In the genomic region with DNA sequence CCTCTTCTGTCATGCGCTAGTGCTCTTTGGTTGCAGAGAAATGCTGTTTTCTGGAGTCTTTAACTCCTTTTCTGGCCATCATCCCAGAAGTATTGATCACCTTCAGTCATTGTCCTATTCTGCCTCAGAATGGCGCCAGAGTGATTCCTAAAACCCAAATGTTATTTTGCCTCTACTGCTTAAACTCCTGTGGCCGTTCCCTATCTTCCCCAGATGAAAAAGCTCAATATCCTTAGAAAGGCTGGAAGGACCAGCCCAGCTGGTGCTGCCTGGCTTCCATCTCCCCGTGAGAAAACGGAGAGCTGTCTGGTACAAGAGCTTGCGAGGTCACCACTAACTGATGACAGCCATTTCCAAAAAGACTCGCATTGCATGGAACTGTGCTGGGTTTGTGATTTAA, we compare ENCODE assay signal across 11 cellular contexts.
DNase-seq lines count a peak whose midpoint lies in the region; ATAC-seq and TF ChIP-seq lines count a peak whose summit lies in the region.
"Had no signal": no experiment of that assay in that cellular context is flagged by ENCODE, and none has a peak within 500 bp of the region (broad histone marks: within the 10 kb centered on the region; RNA-seq: fewer than 3 reads in every experiment).

No MANE protein-coding gene starts in this region.

- no peak overlapping the region for H3K27ac Mint-ChIP-seq in natural killer cell treated with Interleukin-12 subunit alpha and Interleukin-12 subunit beta and Interleukin-15 and Interleukin-18, amount 100 ng/mL, for 72 hours

- no peaks in the 10 kb centered on the region for H3K9me3 Mint-ChIP-seq in natural killer cell treated with Interleukin-12 subunit alpha and Interleukin-12 subunit beta and Interleukin-15 and Interleukin-18, amount 100 ng/mL, for 72 hours

- no peaks in the 10 kb centered on the region for H3K9me3 ChIP-seq in right lobe of liver
- H3K9me3 ChIP-seq in mucosa of descending colon = no peaks in the 10 kb centered on the region

- no peaks in the 10 kb centered on the region for H3K36me3 Mint-ChIP-seq in natural killer cell treated with Interleukin-12 subunit alpha and Interleukin-12 subunit beta and Interleukin-15 and Interleukin-18, amount 100 ng/mL, for 72 hours

- no peak overlapping the region for H3K4me3 Mint-ChIP-seq in natural killer cell treated with Interleukin-12 subunit alpha and Interleukin-12 subunit beta and Interleukin-15 and Interleukin-18, amount 100 ng/mL, for 72 hours

- no peak overlapping the region for H3K4me3 ChIP-seq in right lobe of liver
- H3K4me3 ChIP-seq in mucosa of descending colon = no peak overlapping the region
- H3K4me3 ChIP-seq: cardiac muscle cell had no signal

- ATAC-seq in GM19395 (IDR thresholded peaks at IDR 0.05; ENCODE audit: unreplicated experiment) (peak; percentile 34), HG02571 (IDR thresholded peaks at IDR 0.05; ENCODE audit: unreplicated experiment) (peak; percentile 11), HG03460 (IDR thresholded peaks at IDR 0.05; ENCODE audit: unreplicated experiment) (peak; percentile 7), right lobe of liver (peak; percentile 80 to 94 (median 90)), HG03097 (IDR thresholded peaks at IDR 0.05; ENCODE audit: low FRiP score, unreplicated experiment) (no peak), mucosa of descending colon (no peak)
- no peak for ATAC-seq in natural killer cell treated with Interleukin-12 subunit alpha and Interleukin-12 subunit beta and Interleukin-15 and Interleukin-18, amount 100 ng/mL, for 72 hours

- TF ChIP-seq CTCF in right lobe of liver (IDR thresholded peaks at IDR 0.05) = peak in 3 of 4 donors; percentile 34 to 47 (median 34)
- TF ChIP-seq CTCF in mucosa of descending colon (IDR thresholded peaks at IDR 0.05) = no peak

- H3K27ac ChIP-seq in right lobe of liver = no peak overlapping the region
- H3K27ac ChIP-seq: cardiac muscle cell had no signal

- no peaks in the 10 kb centered on the region for H3K36me3 ChIP-seq in right lobe of liver
- H3K36me3 ChIP-seq in mucosa of descending colon (ENCODE audit: low read depth) = no peaks in the 10 kb centered on the region
- H3K36me3 ChIP-seq: cardiac muscle cell had no signal

- H3K4me1 ChIP-seq in right lobe of liver (no peaks in the 10 kb centered on the region), mucosa of descending colon (ENCODE audit: low read depth) (peaks cover 16% of the 10 kb centered on the region)

- DNase-seq in right lobe of liver (peak in 1 of 3 donors; percentile 40), mucosa of descending colon (no peak)
- no peak for DNase-seq in natural killer cell treated with Interleukin-12 subunit alpha and Interleukin-12 subunit beta and Interleukin-15 and Interleukin-18, amount 100 ng/mL, for 72 hours (ENCODE audit: low spot score)
- DNase-seq: activated T-cell treated with anti-CD3 and anti-CD28 coated beads, Interleukin-2, amount 50 U/mL, for 48 hours; KBM-7; left colon had no signal

- no peak for TF ChIP-seq POLR2A in right lobe of liver (IDR thresholded peaks at IDR 0.05)

- intact Hi-C loops in right lobe of liver (cut with DNase I) = no loop called here
- intact Hi-C loops in mucosa of descending colon (cut with DNase I, micrococcal nuclease) = no loop called here

- H3K4me1 Mint-ChIP-seq in natural killer cell treated with Interleukin-12 subunit alpha and Interleukin-12 subunit beta and Interleukin-15 and Interleukin-18, amount 100 ng/mL, for 72 hours (ENCODE audit: low read depth in 2 of 2) = no peaks in the 10 kb centered on the region

- H3K27me3 ChIP-seq in right lobe of liver = no peaks in the 10 kb centered on the region
- H3K27me3 ChIP-seq: cardiac muscle cell had no signal

- peaks cover 15% of the 10 kb centered on the region in 2 donors for H3K27me3 Mint-ChIP-seq in natural killer cell treated with Interleukin-12 subunit alpha and Interleukin-12 subunit beta and Interleukin-15 and Interleukin-18, amount 100 ng/mL, for 72 hours

- WGBS in right lobe of liver (ENCODE audit: insufficient coverage, low coverage, low lambda C conversion rate, missing lambda C conversion rate) = 46% methylated on average over 7 of the region's 7 CpGs

Comparison
In these comparisons a context has a peak if more than half of its experiments do, and no peak if none do; other contexts are left out.
1. ATAC-seq: peak in GM19395 (single experiment), HG02571 (single experiment), HG03460 (single experiment) and right lobe of liver (4 of 4); none in natural killer cell treated with Interleukin-12 subunit alpha and Interleukin-12 subunit beta and Interleukin-15 and Interleukin-18, amount 100 ng/mL, for 72 hours (0 of 2), HG03097 (single experiment) and mucosa of descending colon (single experiment).